ENCODE assay signal across 1 cellular context in genomic region chr10:71815515-71816130, GRCh38.
TF ChIP-seq lines count a peak whose summit lies in the region.

No MANE protein-coding gene starts in this region.

TF ChIP-seq in K562, 482 proteins besides CTCF, POLR2A, EP300 and RAD21 (continued from another document):
- TF ChIP-seq PHTF2 (CRISPR knock-in tag; IDR thresholded peaks at IDR 0.05): no peak
- TF ChIP-seq NR0B1 (IDR thresholded peaks at IDR 0.05; ENCODE audit: partially characterized antibody): no peak
- TF ChIP-seq POLR2AphosphoS2 (IDR thresholded peaks at IDR 0.05; ENCODE audit: low read length): peak; percentile 24
- TF ChIP-seq ETS2 (tag; IDR thresholded peaks at IDR 0.05; ENCODE audit: borderline replicate concordance, poor library complexity, severe bottlenecking): no peak
- no peak for TF ChIP-seq TFAM (CRISPR knock-in tag; conservative IDR thresholded peaks at IDR 0.05)
- no peak for TF ChIP-seq FOS (IDR thresholded peaks at IDR 0.05; ENCODE audit: extremely low read depth, insufficient read length)
- TF ChIP-seq CHD2 (IDR thresholded peaks at IDR 0.05; ENCODE audit: low read depth, low read length): no peak
- no peak for TF ChIP-seq ZNF212 (CRISPR knock-in tag; IDR thresholded peaks at IDR 0.05)
- no peak for TF ChIP-seq ZNF717 (CRISPR knock-in tag; IDR thresholded peaks at IDR 0.05)
- TF ChIP-seq RBM15 (IDR thresholded peaks at IDR 0.05; ENCODE audit: insufficient read depth, low read length): no peak
- 0 out of 2 replicates have a peak, but pooled peaks have one; percentile 9 for TF ChIP-seq RBFOX2 (IDR thresholded peaks at IDR 0.05; ENCODE audit: low read depth, low read length)
- no peak for TF ChIP-seq HES1 (IDR thresholded peaks at IDR 0.05; ENCODE audit: low read depth)
- TF ChIP-seq SIN3A (IDR thresholded peaks at IDR 0.05; ENCODE audit: borderline replicate concordance in 2 of 2, control insufficient read depth in 1 of 2, low read depth in 2 of 2, low read length in 2 of 2): no peak
- TF ChIP-seq FOXJ3 (CRISPR knock-in tag; IDR thresholded peaks at IDR 0.05): no peak
- TF ChIP-seq FOXA1 (IDR thresholded peaks at IDR 0.05; ENCODE audit: borderline replicate concordance): no peak
- no peak for TF ChIP-seq PHB (CRISPR knock-in tag; IDR thresholded peaks at IDR 0.05)
- TF ChIP-seq TSHZ1 (CRISPR knock-in tag; IDR thresholded peaks at IDR 0.05): no peak
- no peak for TF ChIP-seq ARID3A (IDR thresholded peaks at IDR 0.05; ENCODE audit: borderline replicate concordance, low read depth, low read length)
- no peak for TF ChIP-seq PYGO2 (tag; IDR thresholded peaks at IDR 0.05)
- no peak for TF ChIP-seq HDGF (IDR thresholded peaks at IDR 0.05)
- TF ChIP-seq THRAP3 (IDR thresholded peaks at IDR 0.05; ENCODE audit: borderline replicate concordance): no peak
- TF ChIP-seq POLR2B (IDR thresholded peaks at IDR 0.05; ENCODE audit: low read depth, partially characterized antibody): peak; percentile 51
